In the genomic region with DNA sequence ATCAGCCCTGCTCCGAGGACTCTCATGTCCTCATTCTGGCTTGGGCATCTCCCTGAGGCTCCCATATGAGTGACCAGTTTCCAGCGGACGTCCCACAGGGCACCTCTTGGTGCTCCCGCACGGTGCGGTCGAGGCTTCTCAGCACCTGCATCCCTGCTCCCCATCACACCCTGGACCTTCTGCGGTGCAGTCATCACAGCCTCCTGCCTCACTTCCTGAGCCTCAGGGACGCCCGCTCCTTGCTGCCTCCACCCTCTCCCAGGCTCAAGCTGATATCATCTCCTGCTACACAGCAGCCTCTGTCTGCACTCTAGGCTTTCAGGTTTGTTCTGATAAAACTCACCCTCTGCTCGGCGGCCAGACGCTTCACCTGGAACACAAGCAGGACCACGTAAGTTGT, we compare ENCODE assay signal across 12 cellular contexts.
DNase-seq lines count a peak whose midpoint lies in the region; ATAC-seq and TF ChIP-seq lines count a peak whose summit lies in the region.
"Had no signal": no experiment of that assay in that cellular context is flagged by ENCODE, and none has a peak within 500 bp of the region (broad histone marks: within the 10 kb centered on the region; RNA-seq: fewer than 3 reads in every experiment).

No MANE protein-coding gene starts in this region.

- H3K4ac ChIP-seq in neuronal stem cell (ENCODE audit: low read length) = no peak overlapping the region

- H3K23ac ChIP-seq in neuronal stem cell (ENCODE audit: low read depth, low read length, poor library complexity) = no peak overlapping the region

- H4K20me1 ChIP-seq in SK-N-SH (ENCODE audit: insufficient read depth) = no peaks in the 10 kb centered on the region
- H4K20me1 ChIP-seq: BLaER1 treated with 17β-estradiol and CSF1 and Interleukin-3, amounts not matched to agents 10 nM and 100 nM had no signal

- H3K27ac ChIP-seq in SK-N-SH (ENCODE audit: low read depth in 2 of 2, low read length in 1 of 2) = no peak overlapping the region
- H3K27ac ChIP-seq in neuronal stem cell (replicated peaks; ENCODE audit: low read length) = no peak overlapping the region
- H3K27ac ChIP-seq: 22Rv1; BLaER1 treated with 17β-estradiol and CSF1 and Interleukin-3, amounts not matched to agents 10 nM and 100 nM had no signal

- no peak for TF ChIP-seq EP300 in SK-N-SH (IDR thresholded peaks at IDR 0.05; ENCODE audit: borderline replicate concordance in 1 of 2, low read depth in 1 of 2, low read length in 1 of 2)

- no peaks in the 10 kb centered on the region for H3K79me2 ChIP-seq in SK-N-SH (ENCODE audit: insufficient read depth)

- H3K36me3 ChIP-seq in SK-N-SH (replicated peaks in 1 of 2; ENCODE audit: control insufficient read depth in 1 of 2, insufficient read depth in 2 of 2, low read length in 1 of 2) = no peaks in the 10 kb centered on the region
- no peaks in the 10 kb centered on the region for H3K36me3 ChIP-seq in neuronal stem cell (replicated peaks in 1 of 2; ENCODE audit: control insufficient read depth in 2 of 2, insufficient read depth in 2 of 2, low read length in 2 of 2)
- H3K36me3 ChIP-seq: BLaER1 treated with 17β-estradiol and CSF1 and Interleukin-3, amounts not matched to agents 10 nM and 100 nM had no signal

- TF ChIP-seq CTCF in SK-N-SH (IDR thresholded peaks at IDR 0.05) = no peak

- no peak overlapping the region for H2BK15ac ChIP-seq in neuronal stem cell (ENCODE audit: low read length)

- H2BK12ac ChIP-seq in neuronal stem cell (ENCODE audit: low read length) = no peak overlapping the region

- H2BK5ac ChIP-seq in neuronal stem cell (ENCODE audit: low read length) = no peak overlapping the region

- TF ChIP-seq RAD21 in SK-N-SH (IDR thresholded peaks at IDR 0.05; ENCODE audit: low read length) = no peak

- H3K9ac ChIP-seq in SK-N-SH = no peak overlapping the region
- no peak overlapping the region for H3K9ac ChIP-seq in neuronal stem cell (ENCODE audit: low read depth, low read length, poor library complexity)
- H3K9ac ChIP-seq: BLaER1 treated with 17β-estradiol and CSF1 and Interleukin-3, amounts not matched to agents 10 nM and 100 nM had no signal

- no peak overlapping the region for H2AFZ ChIP-seq in SK-N-SH (ENCODE audit: low read depth)
- no peak overlapping the region for H2AFZ ChIP-seq in neuronal stem cell (ENCODE audit: low read length)

- H3K9me2 ChIP-seq in SK-N-SH = no peaks in the 10 kb centered on the region

- no peaks in the 10 kb centered on the region for H3F3A ChIP-seq in SK-N-SH (replicated peaks; ENCODE audit: insufficient read depth)

- no peaks in the 10 kb centered on the region for H3K27me3 ChIP-seq in SK-N-SH (ENCODE audit: insufficient read depth)
- H3K27me3 ChIP-seq in neuronal stem cell (ENCODE audit: control insufficient read depth in 3 of 3, insufficient read depth in 3 of 3, low read depth in 1 of 3, low read length in 3 of 3) = peaks cover 0 to 2% (median 0%) of the 10 kb centered on the region in 3 experiments
- H3K27me3 ChIP-seq: BLaER1 treated with 17β-estradiol and CSF1 and Interleukin-3, amounts not matched to agents 10 nM and 100 nM had no signal

- H3K9me3 ChIP-seq in SK-N-SH (no peaks in the 10 kb centered on the region), neuronal stem cell (replicated peaks in 1 of 2; ENCODE audit: control insufficient read depth in 2 of 2, insufficient read depth in 1 of 2, low read depth in 1 of 2, low read length in 2 of 2) (peaks cover 0 to 5% of the 10 kb centered on the region in 2 donors)

- peak overlapping the region; percentile 74 for H2AK5ac ChIP-seq in neuronal stem cell (ENCODE audit: low read depth, low read length)

- H3K18ac ChIP-seq in neuronal stem cell (ENCODE audit: low read length) = peak overlapping the region; percentile 27

- no peak overlapping the region for H4K91ac ChIP-seq in neuronal stem cell (ENCODE audit: low read depth, low read length, poor library complexity)

- peak; percentile 60 for DNase-seq in SK-N-SH
- peak; percentile 25 for DNase-seq in SK-N-DZ (ENCODE audit: low spot score)
- no peak for DNase-seq in neuronal stem cell (ENCODE audit: low spot score)
- no peak for DNase-seq in UCSD-AML1 (lab: John Stamatoyannopoulos, UW; ENCODE audit: unreplicated experiment)
- DNase-seq in NCI-H1105 treated with DMSO at 0.1 percent for 48 hours (lab: John Stamatoyannopoulos, UW) = no peak
- DNase-seq in islet precursor cell = no peak
- DNase-seq: Calu3; CD4-positive, CD25-positive, alpha-beta regulatory T cell; DMS 273 treated with DMSO at 0.1 percent for 48 hours had no signal

- H3K4me2 ChIP-seq in SK-N-SH = no peak overlapping the region
- H3K4me2 ChIP-seq in neuronal stem cell (ENCODE audit: insufficient read depth, low read length, poor library complexity, severe bottlenecking) = no peak overlapping the region
- H3K4me2 ChIP-seq: BLaER1 treated with 17β-estradiol and CSF1 and Interleukin-3, amounts not matched to agents 10 nM and 100 nM had no signal

- no peaks in the 10 kb centered on the region for H3K79me1 ChIP-seq in neuronal stem cell (ENCODE audit: low read depth, low read length)

- ATAC-seq in SK-N-SH treated with all-trans-retinoic acid at 6 μM for 48 hours = no peak

- POLR2A ChIA-PET in SK-N-SH (lab: Yijun Ruan, JAX) = no interaction called here

- no peak overlapping the region for H4K8ac ChIP-seq in neuronal stem cell (ENCODE audit: low read depth, low read length)

- CTCF ChIA-PET in SK-N-SH (lab: Yijun Ruan, JAX) = interaction anchor here (1.2 to 1.5 kb wide), 3 partner anchors 9 to 37 kb away, joined by 3 to 5 read pairs (median 4); no protein-coding TSS in a partner anchor

- no peak overlapping the region for H3K14ac ChIP-seq in neuronal stem cell (ENCODE audit: low read length)

- H3K4me1 ChIP-seq in SK-N-SH (ENCODE audit: control insufficient read depth in 1 of 2, insufficient read depth in 2 of 2, low read depth in 1 of 2, low read length in 1 of 2) (peaks cover 0 to 13% of the 10 kb centered on the region in 2 experiments; a peak in 1 of 4 replicates), neuronal stem cell (ENCODE audit: control insufficient read depth in 2 of 2, insufficient read depth in 1 of 2, low read depth in 1 of 2, low read length in 2 of 2) (peaks cover 0 to 5% of the 10 kb centered on the region in 2 donors)

- no peak overlapping the region for H2BK120ac ChIP-seq in neuronal stem cell (ENCODE audit: low read depth, low read length)

- WGBS in SK-N-SH (ENCODE audit: low lambda C conversion rate) = 49% methylated on average over 14 of the region's 14 CpGs
- no CpG with 5 or more reads among the region's 14 CpGs for WGBS in neuronal stem cell (ENCODE audit: extremely low coverage in 2 of 2, insufficient read length in 2 of 2, insufficient replicate concordance in 1 of 2), 2 donors

- no peak overlapping the region for H3K4me3 ChIP-seq in SK-N-SH (ENCODE audit: low read depth in 2 of 2, low read length in 1 of 2)
- H3K4me3 ChIP-seq in neuronal stem cell (ENCODE audit: low read length in 2 of 2) = peak overlapping the region in 1 of 2 donors; percentile 35
- H3K4me3 ChIP-seq: BLaER1 treated with 17β-estradiol and CSF1 and Interleukin-3, amounts not matched to agents 10 nM and 100 nM had no signal

TF ChIP-seq in SK-N-SH, 30 proteins besides CTCF, POLR2A, EP300 and RAD21:
- TF ChIP-seq EZH2phosphoT487 (IDR thresholded peaks at IDR 0.05; ENCODE audit: borderline replicate concordance, low read depth) = no peak
- TF ChIP-seq TEAD4 (IDR thresholded peaks at IDR 0.05; ENCODE audit: borderline replicate concordance, insufficient read depth) = no peak
- TF ChIP-seq GATA2 (CRISPR knock-in tag; IDR thresholded peaks at IDR 0.05) = peak; percentile 61
- no peak for TF ChIP-seq USF2 (IDR thresholded peaks at IDR 0.05; ENCODE audit: borderline replicate concordance, low read depth, low read length)

TF ChIP-seq in SK-N-SH treated with all-trans-retinoic acid at 6 μM for 48 hours, 23 proteins besides CTCF, POLR2A, EP300 and RAD21:
- no peak for TF ChIP-seq ESRRG (CRISPR knock-in tag; IDR thresholded peaks at IDR 0.05)

Comparison
In these comparisons a context has a peak if more than half of its experiments do, and no peak if none do; other contexts are left out.
1. DNase-seq: peak in SK-N-SH (single experiment) and SK-N-DZ (single experiment); none in neuronal stem cell (single experiment), UCSD-AML1 (single experiment), NCI-H1105 treated with DMSO at 0.1 percent for 48 hours (single experiment) and islet precursor cell (single experiment).